Comparison of ENCODE assay signal across 8 cellular contexts in genomic region chr17:43024407-43025289, GRCh38. TPM values are rescaled to one million over a fixed set of nuclear protein-coding genes. Genes with fewer than 3 reads are reported as not detected.
DNase-seq lines count a peak whose midpoint lies in the region; ATAC-seq, FAIRE-seq and TF ChIP-seq lines count a peak whose summit lies in the region.

Gene RND2, plus strand, starts transcription at chr17:43025231. Its CDS starts 117 bp downstream, at chr17:43025348.

- no peak within 1 kb of the TSS for H4K91ac ChIP-seq in neuronal stem cell (ENCODE audit: low read depth, low read length, poor library complexity)

- peaks cover 0 to 13% of the 10 kb centered on the region in 2 experiments; a peak in 1 of 4 replicates for H3K4me1 ChIP-seq in SK-N-SH (ENCODE audit: control insufficient read depth in 1 of 2, insufficient read depth in 2 of 2, low read depth in 1 of 2, low read length in 1 of 2)
- peaks cover 18 to 32% of the 10 kb centered on the region in 2 donors for H3K4me1 ChIP-seq in neuronal stem cell (ENCODE audit: control insufficient read depth in 2 of 2, insufficient read depth in 1 of 2, low read depth in 1 of 2, low read length in 2 of 2)
- peaks cover 24 to 46% (median 39%) of the 10 kb centered on the region in 4 donors for H3K4me1 ChIP-seq in stomach

- H2AK5ac ChIP-seq in neuronal stem cell (ENCODE audit: low read depth, low read length), result peak within 1 kb of the TSS; percentile 95

- H2BK15ac ChIP-seq in neuronal stem cell (ENCODE audit: low read length), result peak within 1 kb of the TSS; percentile 100

- intact Hi-C loops in stomach (cut with DNase I; ENCODE audit: low total_unique reads), result loop anchor here (10.0 kb wide), 1 partner anchor 100 kb away; the partner anchor contains the start of gene BRCA1

- TF ChIP-seq CTCF in SK-N-SH (IDR thresholded peaks at IDR 0.05) (peak; percentile 81), stomach (IDR thresholded peaks at IDR 0.05) (peak in 5 of 7 experiments; percentile 33 to 71 (median 60))

- H2AFZ ChIP-seq in SK-N-SH (ENCODE audit: low read depth) (peak within 1 kb of the TSS; percentile 99), neuronal stem cell (ENCODE audit: low read length) (peak within 1 kb of the TSS; percentile 92)

- H3K79me1 ChIP-seq in neuronal stem cell (ENCODE audit: low read depth, low read length), result peaks cover 4% of the 10 kb centered on the region

- DNase-seq in GM18507 (ENCODE audit: extremely low spot score, insufficient read length, low read depth) (peak; percentile 77), NCI-H1048 (lab: John Stamatoyannopoulos, UW) (peak; percentile 80), SK-N-SH (peak; percentile 98), globus pallidus (ENCODE audit: low spot score) (peak; percentile 94), neuronal stem cell (ENCODE audit: low spot score) (peak; percentile 97), stomach (peak; percentile 76)
- DNase-seq in activated naive CD4-positive, alpha-beta T cell treated with anti-CD3 and anti-CD28 coated beads, Interleukin-2, amount 50 U/mL, for 16 hours, result peak; percentile 75

- WGBS in SK-N-SH (ENCODE audit: low lambda C conversion rate), result 9% methylated on average over 41 of the region's 61 CpGs
- WGBS in neuronal stem cell (ENCODE audit: extremely low coverage in 2 of 2, insufficient read length in 2 of 2, insufficient replicate concordance in 1 of 2), 2 donors, result no CpG with 5 or more reads among the region's 61 CpGs
- WGBS in stomach, 5 donors, result 0 to 1% (median 1%) methylated on average over 17 to 61 of the region's 61 CpGs

- FAIRE-seq in GM18507 (lab: Jason Lieb, UNC), result peak; percentile 84

- H4K8ac ChIP-seq in neuronal stem cell (ENCODE audit: low read depth, low read length), result no peak within 1 kb of the TSS

- no peaks in the 10 kb centered on the region for H3K27me3 ChIP-seq in SK-N-SH (ENCODE audit: insufficient read depth)
- H3K27me3 ChIP-seq in neuronal stem cell (ENCODE audit: control insufficient read depth in 3 of 3, insufficient read depth in 3 of 3, low read depth in 1 of 3, low read length in 3 of 3), result no peaks in the 10 kb centered on the region
- H3K27me3 ChIP-seq in stomach, result no peaks in the 10 kb centered on the region

- H3K14ac ChIP-seq in neuronal stem cell (ENCODE audit: low read length), result peak within 1 kb of the TSS; percentile 97

- H3K9me2 ChIP-seq in SK-N-SH, result no peaks in the 10 kb centered on the region

- H2BK5ac ChIP-seq in neuronal stem cell (ENCODE audit: low read length), result peak within 1 kb of the TSS; percentile 96

- H2BK120ac ChIP-seq in neuronal stem cell (ENCODE audit: low read depth, low read length), result no peak within 1 kb of the TSS

- H3K4me2 ChIP-seq in SK-N-SH (peak within 1 kb of the TSS; percentile 90), neuronal stem cell (ENCODE audit: insufficient read depth, low read length, poor library complexity, severe bottlenecking) (peak within 1 kb of the TSS; percentile 99)

- peak within 1 kb of the TSS; percentile 76 for H3K9ac ChIP-seq in SK-N-SH
- peak within 1 kb of the TSS; percentile 96 for H3K9ac ChIP-seq in neuronal stem cell (ENCODE audit: low read depth, low read length, poor library complexity)

- peak within 1 kb of the TSS; percentile 78 for H3K23ac ChIP-seq in neuronal stem cell (ENCODE audit: low read depth, low read length, poor library complexity)

- CTCF ChIA-PET in SK-N-SH (lab: Yijun Ruan, JAX), result interaction anchor here (0.6 to 2.3 kb wide), 27 partner anchors 9 to 459 kb away, joined by 3 to 17 read pairs (median 4); partner anchors contain the start of genes DHX8, IFI35 and RPL27

- H3F3A ChIP-seq in SK-N-SH (replicated peaks; ENCODE audit: insufficient read depth), result peaks cover 6% of the 10 kb centered on the region

- no peak for ATAC-seq in GM18505 (IDR thresholded peaks at IDR 0.05; ENCODE audit: unreplicated experiment)

- POLR2A ChIA-PET in SK-N-SH (lab: Yijun Ruan, JAX), result interaction anchor here (0.8 to 2.0 kb wide), 10 partner anchors 10 to 343 kb away, joined by 3 to 20 read pairs (median 9); partner anchors contain the start of genes BRCA1, NBR1 and RPL27

- peak within 1 kb of the TSS; percentile 63 to 81 for H3K4me3 ChIP-seq in SK-N-SH (ENCODE audit: low read depth in 2 of 2, low read length in 1 of 2)
- H3K4me3 ChIP-seq in neuronal stem cell (ENCODE audit: low read length in 2 of 2), result peak within 1 kb of the TSS; percentile 73 to 93
- peak within 1 kb of the TSS; percentile 49 to 59 (median 52) for H3K4me3 ChIP-seq in stomach

- peaks cover 23% of the 10 kb centered on the region for H3K79me2 ChIP-seq in SK-N-SH (ENCODE audit: insufficient read depth)

- peak within 1 kb of the TSS; percentile 58 for H3K4ac ChIP-seq in neuronal stem cell (ENCODE audit: low read length)

- H4K20me1 ChIP-seq in SK-N-SH (ENCODE audit: insufficient read depth), result no peaks in the 10 kb centered on the region

- H3K9me3 ChIP-seq in SK-N-SH (no peaks in the 10 kb centered on the region), neuronal stem cell (replicated peaks in 1 of 2; ENCODE audit: control insufficient read depth in 2 of 2, insufficient read depth in 1 of 2, low read depth in 1 of 2, low read length in 2 of 2) (peaks cover 0 to 1% of the 10 kb centered on the region in 2 donors), stomach (no peaks in the 10 kb centered on the region)

- H3K36me3 ChIP-seq in SK-N-SH (replicated peaks in 1 of 2; ENCODE audit: control insufficient read depth in 1 of 2, insufficient read depth in 2 of 2, low read length in 1 of 2) (no peaks in the 10 kb centered on the region), neuronal stem cell (replicated peaks in 1 of 2; ENCODE audit: control insufficient read depth in 2 of 2, insufficient read depth in 2 of 2, low read length in 2 of 2) (peaks cover 0 to 12% of the 10 kb centered on the region in 2 donors), stomach (no peaks in the 10 kb centered on the region)

- H2BK12ac ChIP-seq in neuronal stem cell (ENCODE audit: low read length), result peak within 1 kb of the TSS; percentile 93

- H3K27ac ChIP-seq in SK-N-SH (ENCODE audit: low read depth in 2 of 2, low read length in 1 of 2) (peak within 1 kb of the TSS; percentile 68 to 86), neuronal stem cell (replicated peaks; ENCODE audit: low read length) (peak within 1 kb of the TSS; percentile 96), stomach (peak within 1 kb of the TSS; percentile 49 to 84 (median 71))

- peak; percentile 85 for TF ChIP-seq RAD21 in SK-N-SH (IDR thresholded peaks at IDR 0.05; ENCODE audit: low read length)

- H3K18ac ChIP-seq in neuronal stem cell (ENCODE audit: low read length), result peak within 1 kb of the TSS; percentile 99

- no peak for TF ChIP-seq POLR2A in stomach (IDR thresholded peaks at IDR 0.05)
- no peak for TF ChIP-seq POLR2A in GM18505 (IDR thresholded peaks at IDR 0.05; ENCODE audit: borderline replicate concordance, extremely low read depth, insufficient read depth, insufficient read length)

- TF ChIP-seq EP300 in SK-N-SH (IDR thresholded peaks at IDR 0.05; ENCODE audit: borderline replicate concordance in 1 of 2, low read depth in 1 of 2, low read length in 1 of 2) (no peak), stomach (IDR thresholded peaks at IDR 0.05) (no peak)

TF ChIP-seq in SK-N-SH, 30 proteins besides CTCF, POLR2A, EP300 and RAD21 (continues in another document):
- TF ChIP-seq, protein P1, sequence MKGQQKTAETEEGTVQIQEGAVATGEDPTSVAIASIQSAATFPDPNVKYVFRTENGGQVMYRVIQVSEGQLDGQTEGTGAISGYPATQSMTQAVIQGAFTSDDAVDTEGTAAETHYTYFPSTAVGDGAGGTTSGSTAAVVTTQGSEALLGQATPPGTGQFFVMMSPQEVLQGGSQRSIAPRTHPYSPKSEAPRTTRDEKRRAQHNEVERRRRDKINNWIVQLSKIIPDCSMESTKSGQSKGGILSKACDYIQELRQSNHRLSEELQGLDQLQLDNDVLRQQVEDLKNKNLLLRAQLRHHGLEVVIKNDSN (IDR thresholded peaks at IDR 0.05; ENCODE audit: borderline replicate concordance, low read depth), result no peak
- peak; percentile 76; the same call in 1 of the 2 replicates for TF ChIP-seq SIN3A (IDR thresholded peaks at IDR 0.05; ENCODE audit: borderline replicate concordance, low read depth, low read length)
- TF ChIP-seq NFIC (IDR thresholded peaks at IDR 0.05; ENCODE audit: borderline replicate concordance), result no peak
- TF ChIP-seq, protein P2, sequence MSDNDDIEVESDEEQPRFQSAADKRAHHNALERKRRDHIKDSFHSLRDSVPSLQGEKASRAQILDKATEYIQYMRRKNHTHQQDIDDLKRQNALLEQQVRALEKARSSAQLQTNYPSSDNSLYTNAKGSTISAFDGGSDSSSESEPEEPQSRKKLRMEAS (IDR thresholded peaks at IDR 0.05; ENCODE audit: low read depth), result peak; percentile 56
- no peak for TF ChIP-seq GABPA (IDR thresholded peaks at IDR 0.05; ENCODE audit: low read depth)
- 0 out of 2 replicates have a peak, but pooled peaks have one; percentile 3 for TF ChIP-seq JUND (IDR thresholded peaks at IDR 0.05)

RNA-seq across cellular contexts. Expression of gene RND2, which starts in this region (rescaled TPM):
- polyA plus RNA-seq in SK-N-SH (2012; rRNA removed) (8.9 and 10.5 TPM in 2 replicates), stomach (1 to 10 TPM in 2 of 3 donors, under 1 TPM in 1; 0.50 to 1.2 (median 1.2) TPM)
- 6.6 and 8.4 TPM in 2 replicates for polyA plus RNA-seq in SK-N-SH (2012; cell fraction: cytosol; rRNA removed)
- polyA plus RNA-seq in SK-N-SH (2012; cell fraction: nucleus; rRNA removed), result 5.6 and 6.5 TPM in 2 replicates
- polyA plus RNA-seq in neuronal stem cell (2013, experiment 1 of 2), result 48.5 TPM
- polyA plus RNA-seq in neuronal stem cell (2013, experiment 2 of 2), result 47.8 TPM
- 1 to 10 TPM in 3 of 5 donors, under 1 TPM in 1, not detected in 1; 0.37 to 5.8 (median 2.1) TPM for total RNA-seq in stomach
